Comparison of ENCODE assay signal across 27 cellular contexts in genomic region chr1:33022650-33023200, GRCh38. TPM values are rescaled to one million over a fixed set of nuclear protein-coding genes. Genes with fewer than 3 reads are reported as not detected.
DNase-seq lines count a peak whose midpoint lies in the region; ATAC-seq, FAIRE-seq and TF ChIP-seq lines count a peak whose summit lies in the region.
"Had no signal": no experiment of that assay in that cellular context is flagged by ENCODE, and none has a peak within 500 bp of the region (broad histone marks: within the 10 kb centered on the region; RNA-seq: fewer than 3 reads in every experiment).

No MANE protein-coding gene starts in this region.

- peaks cover 40 to 45% of the 10 kb centered on the region in 2 donors for H3K36me3 ChIP-seq in mucosa of rectum (ENCODE audit: control insufficient read depth in 2 of 2, insufficient read depth in 2 of 2, low read length in 2 of 2)
- H3K36me3 ChIP-seq: neural progenitor cell had no signal

- POLR2A ChIA-PET in GM10248 (lab: Yijun Ruan, JAX) = interaction anchor here (0.7 to 1.4 kb wide), 2 partner anchors 14 to 58 kb away, joined by 3 read pairs; no protein-coding TSS in a partner anchor

- peak overlapping the region; percentile 70 to 75 for H3K27ac ChIP-seq in mucosa of rectum (ENCODE audit: low read depth in 2 of 2, low read length in 2 of 2)
- H3K27ac ChIP-seq: adrenal gland, brain microvascular endothelial cell, foreskin keratinocyte, left ventricle myocardium inferior, neural progenitor cell had no signal

- DNase-seq in natural killer cell treated with Interleukin-12 subunit alpha and Interleukin-12 subunit beta and Interleukin-15 and Interleukin-18, amount 100 ng/mL, for 72 hours (ENCODE audit: low spot score) = no peak
- DNase-seq in natural killer cell (no peak), DMS153 treated with DMSO at 0.1 percent for 48 hours (lab: John Stamatoyannopoulos, UW; ENCODE audit: unreplicated experiment) (no peak), GM10248 (ENCODE audit: extremely low spot score) (no peak), activated gamma-delta T cell treated with Interleukin-2 at 50 U/mL for 16 hours (no peak)
- DNase-seq: activated CD4-positive, alpha-beta T cell treated with anti-CD3 and anti-CD28 coated beads for 4 hours; activated gamma-delta T cell; BE2C; brain microvascular endothelial cell; effector memory CD4-positive, alpha-beta T cell; foreskin keratinocyte; left ventricle myocardium inferior; midbrain; NCI-H146; NCI-H524 treated with DMSO at 0.1 percent for 48 hours; stimulated activated CD8-positive, alpha-beta memory T cell treated with anti-CD3 and anti-CD28 coated beads, Interleukin-4, amount 100 ng/mL, for 48 hours; T-cell had no signal

- peak overlapping the region; percentile 41 for H3K4me3 Mint-ChIP-seq in natural killer cell treated with Interleukin-12 subunit alpha and Interleukin-12 subunit beta and Interleukin-15 and Interleukin-18, amount 100 ng/mL, for 72 hours
- no peak overlapping the region for H3K4me3 Mint-ChIP-seq in natural killer cell
- H3K4me3 Mint-ChIP-seq: neural progenitor cell, T-cell had no signal

- intact Hi-C loops in natural killer cell (cut with micrococcal nuclease) = no loop called here

- CTCF ChIA-PET in GM10248 (lab: Yijun Ruan, JAX) = interaction anchor here (0.6 to 2.1 kb wide), 6 partner anchors 9 to 122 kb away, joined by 3 to 4 read pairs (median 3); no protein-coding TSS in a partner anchor

- TF ChIP-seq CTCF in natural killer cell (IDR thresholded peaks at IDR 0.05) (no peak), GM10248 (IDR thresholded peaks at IDR 0.05; ENCODE audit: control extremely low read depth, extremely low read depth, low read depth, missing control alignments) (no peak)

- no peak for ATAC-seq in natural killer cell treated with Interleukin-12 subunit alpha and Interleukin-12 subunit beta and Interleukin-15 and Interleukin-18, amount 100 ng/mL, for 72 hours
- no peak for ATAC-seq in natural killer cell
- no peak for ATAC-seq in GM19452 (IDR thresholded peaks at IDR 0.05; ENCODE audit: unreplicated experiment)
- ATAC-seq: esophagus mucosa, foreskin keratinocyte, T-cell had no signal

- peak; percentile 36 for FAIRE-seq in colon (lab: Jason Lieb, UNC)
- FAIRE-seq: H1, HTR-8/SVneo, RCC 7860 had no signal

- peaks cover 37 to 59% of the 10 kb centered on the region in 2 donors for H3K4me1 Mint-ChIP-seq in natural killer cell treated with Interleukin-12 subunit alpha and Interleukin-12 subunit beta and Interleukin-15 and Interleukin-18, amount 100 ng/mL, for 72 hours (ENCODE audit: low read depth in 2 of 2)
- peaks cover 11 to 18% of the 10 kb centered on the region in 2 donors for H3K4me1 Mint-ChIP-seq in natural killer cell

- no peaks in the 10 kb centered on the region for H3K27me3 Mint-ChIP-seq in natural killer cell treated with Interleukin-12 subunit alpha and Interleukin-12 subunit beta and Interleukin-15 and Interleukin-18, amount 100 ng/mL, for 72 hours
- H3K27me3 Mint-ChIP-seq in natural killer cell (ENCODE audit: low read depth in 2 of 2) = no peaks in the 10 kb centered on the region
- H3K27me3 Mint-ChIP-seq: progenitor cell of endocrine pancreas, T-cell had no signal

- H3K9me3 Mint-ChIP-seq in natural killer cell treated with Interleukin-12 subunit alpha and Interleukin-12 subunit beta and Interleukin-15 and Interleukin-18, amount 100 ng/mL, for 72 hours = no peaks in the 10 kb centered on the region
- H3K9me3 Mint-ChIP-seq in natural killer cell = no peaks in the 10 kb centered on the region
- H3K9me3 Mint-ChIP-seq: neural progenitor cell, T-cell had no signal

- no peaks in the 10 kb centered on the region for H3K27me3 ChIP-seq in mucosa of rectum (ENCODE audit: control insufficient read depth in 2 of 2, insufficient read depth in 2 of 2, low read length in 2 of 2)
- H3K27me3 ChIP-seq: adrenal gland, BE2C, brain microvascular endothelial cell, foreskin keratinocyte, neural progenitor cell had no signal

- H3K9me3 ChIP-seq in mucosa of rectum (ENCODE audit: control insufficient read depth in 2 of 2, low read length in 2 of 2) = no peaks in the 10 kb centered on the region
- H3K9me3 ChIP-seq: adrenal gland, BE2C, left ventricle myocardium inferior had no signal

- peak overlapping the region in 1 of 2 donors; percentile 9 for H3K4me3 ChIP-seq in mucosa of rectum (ENCODE audit: low read length in 2 of 2)
- H3K4me3 ChIP-seq: adrenal gland, left ventricle myocardium inferior, neural progenitor cell had no signal

- peak overlapping the region; percentile 44 to 72 for H3K27ac Mint-ChIP-seq in natural killer cell treated with Interleukin-12 subunit alpha and Interleukin-12 subunit beta and Interleukin-15 and Interleukin-18, amount 100 ng/mL, for 72 hours
- no peak overlapping the region for H3K27ac Mint-ChIP-seq in natural killer cell
- H3K27ac Mint-ChIP-seq: neural progenitor cell, progenitor cell of endocrine pancreas had no signal

- no peak overlapping the region for H3K9ac ChIP-seq in mucosa of rectum (ENCODE audit: low read depth in 1 of 2, low read length in 2 of 2)
- H3K9ac ChIP-seq: neural progenitor cell had no signal

- peaks cover 29 to 32% of the 10 kb centered on the region in 2 donors for H3K4me1 ChIP-seq in mucosa of rectum (ENCODE audit: control insufficient read depth in 2 of 2, insufficient read depth in 2 of 2, low read length in 2 of 2)
- H3K4me1 ChIP-seq: BE2C, foreskin keratinocyte, neural progenitor cell had no signal

- peaks cover 40% of the 10 kb centered on the region for H3K36me3 Mint-ChIP-seq in natural killer cell treated with Interleukin-12 subunit alpha and Interleukin-12 subunit beta and Interleukin-15 and Interleukin-18, amount 100 ng/mL, for 72 hours
- H3K36me3 Mint-ChIP-seq in natural killer cell = peaks cover 22% of the 10 kb centered on the region

RNA-seq across cellular contexts. Expression of gene AK2, which starts 14.0 kb away (rescaled TPM):
- total RNA-seq in natural killer cell treated with Interleukin-12 subunit alpha and Interleukin-12 subunit beta and Interleukin-15 and Interleukin-18, amount 100 ng/mL, for 72 hours = 100 to 1,000 TPM; 379 to 475 TPM
- total RNA-seq in natural killer cell = 10 to 100 TPM; 64.8 to 94.0 (median 67.1) TPM

RNA-seq across cellular contexts. Expression of gene RNF19B, which starts 58.1 kb away (rescaled TPM):
- 100 to 1,000 TPM in 1 of 2 donors, 10 to 100 TPM in 1; 92.0 to 246 TPM for total RNA-seq in natural killer cell treated with Interleukin-12 subunit alpha and Interleukin-12 subunit beta and Interleukin-15 and Interleukin-18, amount 100 ng/mL, for 72 hours
- 100 to 1,000 TPM in 1 of 3 donors, 10 to 100 TPM in 2; 44.2 to 110 (median 54.3) TPM for total RNA-seq in natural killer cell

RNA-seq across cellular contexts. Expression of gene AZIN2, which starts 58.2 kb away (rescaled TPM):
- total RNA-seq in natural killer cell treated with Interleukin-12 subunit alpha and Interleukin-12 subunit beta and Interleukin-15 and Interleukin-18, amount 100 ng/mL, for 72 hours = 1 to 10 TPM; 2.4 to 4.4 TPM
- total RNA-seq in natural killer cell = 1 to 10 TPM; 1.9 to 5.1 (median 4.1) TPM

Comparison
In these comparisons a context has a peak if more than half of its experiments do, and no peak if none do; other contexts are left out.
1. H3K27ac Mint-ChIP-seq: peak in natural killer cell treated with Interleukin-12 subunit alpha and Interleukin-12 subunit beta and Interleukin-15 and Interleukin-18, amount 100 ng/mL, for 72 hours (2 of 2); none in natural killer cell (0 of 2).